Comparison of ENCODE assay signal across 23 cellular contexts in genomic region chr18:12540751-12541150, GRCh38.
"Had no signal": no experiment of that assay in that cellular context is flagged by ENCODE, and none has a peak within 500 bp of the region (broad histone marks: within the 10 kb centered on the region; RNA-seq: fewer than 3 reads in every experiment).

No MANE protein-coding gene starts in this region.

- H3K9me3 ChIP-seq: ovary, thyroid gland had no signal

- FAIRE-seq: colon, frontal cortex had no signal

- H3K4me3 ChIP-seq: dorsolateral prefrontal cortex, esophagus squamous epithelium, ovary, psoas muscle, sigmoid colon, stomach, thyroid gland, vagina had no signal

- H3K36me3 Mint-ChIP-seq: stimulated activated effector memory CD8-positive, alpha-beta T cell treated with anti-CD3 and anti-CD28 coated beads, Interleukin-12 subunit alpha, Interleukin-12 subunit beta, amount 100 ng/mL, for 72 hours had no signal

- DNase-seq: dorsolateral prefrontal cortex; effector CD4-positive, alpha-beta T cell; esophagus squamous epithelium; hypothalamus; immature natural killer cell; islet precursor cell; natural killer cell; occipital lobe; ovary; posterior cingulate gyrus; psoas muscle; right cardiac atrium; sigmoid colon; stimulated activated CD4-positive, alpha-beta T cell treated with anti-CD3 and anti-CD28 coated beads, Interleukin-2, amount 100 ng/mL, for 24 hours; stimulated activated CD4-positive, alpha-beta T cell treated with anti-CD3 and anti-CD28 coated beads, Interleukin-4, amount 100 ng/mL, for 24 hours; stimulated activated naive CD4-positive, alpha-beta T cell treated with Interleukin-2 at 50 U/mL for 16 hours; stomach; thyroid gland; trophoblast cell had no signal

- ATAC-seq: natural killer cell; right cardiac atrium; stimulated activated effector memory CD8-positive, alpha-beta T cell treated with anti-CD3 and anti-CD28 coated beads, Interleukin-12 subunit alpha, Interleukin-12 subunit beta, amount 100 ng/mL, for 72 hours had no signal

- H3K36me3 ChIP-seq: esophagus squamous epithelium, ovary, thyroid gland, vagina had no signal

- H3K27ac Mint-ChIP-seq: immature natural killer cell; natural killer cell; stimulated activated effector memory CD8-positive, alpha-beta T cell treated with anti-CD3 and anti-CD28 coated beads, Interleukin-12 subunit alpha, Interleukin-12 subunit beta, amount 100 ng/mL, for 72 hours had no signal

- H3K4me1 ChIP-seq: esophagus squamous epithelium, psoas muscle, stomach, thyroid gland, vagina had no signal

- H3K27ac ChIP-seq: dorsolateral prefrontal cortex, esophagus squamous epithelium, ovary, psoas muscle, sigmoid colon, stomach, thyroid gland, vagina had no signal

- H3K4me3 Mint-ChIP-seq: immature natural killer cell; natural killer cell; stimulated activated effector memory CD8-positive, alpha-beta T cell treated with anti-CD3 and anti-CD28 coated beads, Interleukin-12 subunit alpha, Interleukin-12 subunit beta, amount 100 ng/mL, for 72 hours had no signal

- H3K27me3 ChIP-seq: dorsolateral prefrontal cortex, esophagus squamous epithelium, ovary, sigmoid colon, stomach, thyroid gland, vagina had no signal

- H3K4me1 Mint-ChIP-seq: natural killer cell; stimulated activated effector memory CD8-positive, alpha-beta T cell treated with anti-CD3 and anti-CD28 coated beads, Interleukin-12 subunit alpha, Interleukin-12 subunit beta, amount 100 ng/mL, for 72 hours had no signal
